Comparison of ENCODE assay signal across 11 cellular contexts in the genomic region with DNA sequence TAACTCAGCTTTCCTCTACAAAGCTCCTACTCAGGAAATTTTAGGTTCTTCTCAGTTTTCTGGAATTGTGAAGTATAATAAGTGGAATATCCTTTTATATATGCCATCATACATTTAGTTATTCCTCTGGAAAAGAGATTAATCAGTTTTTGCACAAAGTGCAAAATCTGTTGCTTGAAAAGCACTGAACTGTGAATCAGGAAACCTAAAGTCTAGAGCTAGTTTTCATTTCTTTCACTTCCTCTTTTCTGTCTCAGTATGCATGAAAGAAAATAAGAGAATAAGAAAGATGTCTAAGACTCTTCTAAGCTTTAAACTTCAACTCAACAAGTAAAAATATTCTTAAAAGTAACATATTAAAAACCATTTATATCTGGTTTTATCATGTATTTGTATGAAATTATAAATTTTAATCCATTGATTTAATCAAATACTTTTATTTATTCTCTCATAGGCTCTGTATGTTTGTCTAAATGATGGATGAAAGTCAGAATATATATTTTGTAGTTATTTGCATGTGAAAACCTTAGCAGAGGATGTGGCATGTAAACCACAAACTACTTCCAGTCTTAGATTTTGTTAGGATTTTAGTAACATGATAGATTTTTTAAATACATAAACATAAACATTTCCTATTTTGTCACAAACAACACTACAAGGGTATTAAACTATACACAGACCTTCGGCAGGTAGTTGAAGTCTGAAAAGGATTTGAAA.
A peak's percentile ranks its signal among the peaks of the same experiment; 100 is the strongest.
DNase-seq lines count a peak whose midpoint lies in the region; ATAC-seq and TF ChIP-seq lines count a peak whose summit lies in the region.
"Had no signal": no experiment of that assay in that cellular context is flagged by ENCODE, and none has a peak within 500 bp of the region (broad histone marks: within the 10 kb centered on the region; RNA-seq: fewer than 3 reads in every experiment).

No MANE protein-coding gene starts in this region.

- DNase-seq in activated B cell treated with CpG ODN at 0.5 μM for 24 hours: no peak
- DNase-seq in left colon: no peak
- no peak for DNase-seq in posterior vena cava (ENCODE audit: low spot score)
- no peak for DNase-seq in OCI-M2 (lab: John Stamatoyannopoulos, UW; ENCODE audit: unreplicated experiment)
- DNase-seq in RWPE1 (ENCODE audit: low spot score): no peak

- intact Hi-C loops in activated B cell treated with CpG ODN at 0.5 μM for 24 hours (cut with micrococcal nuclease) (loop anchor here (1.0 kb wide), 1 partner anchor 44 kb away; no protein-coding TSS in a partner anchor), left colon (cut with DNase I, micrococcal nuclease) (no loop called here), posterior vena cava (cut with DNase I) (no loop called here)

- H3K36me3 Mint-ChIP-seq in activated B cell treated with CpG ODN at 0.5 μM for 24 hours (ENCODE audit: low read depth): no peaks in the 10 kb centered on the region
- H3K36me3 Mint-ChIP-seq: activated naive CD4-positive, alpha-beta T cell treated with anti-CD3 and anti-CD28 coated beads, Interleukin-2, amount 50 U/mL, for 72 hours had no signal

- H3K4me3 Mint-ChIP-seq in activated B cell treated with CpG ODN at 0.5 μM for 24 hours: peak overlapping the region; percentile 53

- H3K27ac ChIP-seq in RWPE1: no peak overlapping the region
- H3K27ac ChIP-seq: neutrophil, VCaP had no signal

- TF ChIP-seq CTCF in activated B cell treated with CpG ODN at 0.5 μM for 24 hours (IDR thresholded peaks at IDR 0.05): no peak
- TF ChIP-seq CTCF in RWPE1 (conservative IDR thresholded peaks at IDR 0.05; ENCODE audit: low read depth): no peak

- CTCF ChIA-PET in activated B cell treated with CpG ODN at 0.5 μM for 24 hours (lab: Charles Lee): interaction anchor here (1.1 kb wide), 1 partner anchor 12 kb away, joined by 3 read pairs; no protein-coding TSS in a partner anchor
- CTCF ChIA-PET in RWPE1 (lab: Yijun Ruan, JAX): no interaction called here

- peaks cover 40% of the 10 kb centered on the region for H3K4me1 Mint-ChIP-seq in activated B cell treated with CpG ODN at 0.5 μM for 24 hours

- H3K27me3 Mint-ChIP-seq in activated B cell treated with CpG ODN at 0.5 μM for 24 hours: no peaks in the 10 kb centered on the region

- peak overlapping the region; percentile 50 for H3K27ac Mint-ChIP-seq in activated B cell treated with CpG ODN at 0.5 μM for 24 hours
- H3K27ac Mint-ChIP-seq: activated naive CD4-positive, alpha-beta T cell treated with anti-CD3 and anti-CD28 coated beads, Interleukin-2, amount 50 U/mL, for 72 hours had no signal

- peaks cover 3% of the 10 kb centered on the region for H3K9me3 Mint-ChIP-seq in activated B cell treated with CpG ODN at 0.5 μM for 24 hours

- POLR2A ChIA-PET in activated B cell treated with CpG ODN at 0.5 μM for 24 hours (lab: Charles Lee): interaction anchor here (0.7 to 1.2 kb wide), 2 partner anchors 44 to 46 kb away, joined by 3 read pairs; no protein-coding TSS in a partner anchor
- POLR2A ChIA-PET in RWPE1 (lab: Yijun Ruan, JAX; ENCODE audit: low non-redundant PET): no interaction called here

- ATAC-seq in GM18868 (IDR thresholded peaks at IDR 0.05; ENCODE audit: unreplicated experiment) (peak; percentile 84), GM21786 (IDR thresholded peaks at IDR 0.05; ENCODE audit: unreplicated experiment) (peak; percentile 82), HG03432 (IDR thresholded peaks at IDR 0.05; ENCODE audit: unreplicated experiment) (peak; percentile 88), activated B cell treated with CpG ODN at 0.5 μM for 24 hours (ENCODE audit: low read depth) (peak; percentile 81), left colon (no peak)
- ATAC-seq: activated naive CD4-positive, alpha-beta T cell treated with anti-CD3 and anti-CD28 coated beads, Interleukin-2, amount 50 U/mL, for 72 hours had no signal
